19 cellular contexts compared by ENCODE assay signal in genomic region chr13:30016398-30016797, GRCh38.
"Had no signal": no experiment of that assay in that cellular context is flagged by ENCODE, and none has a peak within 500 bp of the region (broad histone marks: within the 10 kb centered on the region; RNA-seq: fewer than 3 reads in every experiment).

No MANE protein-coding gene starts in this region.

- H3K36me3 ChIP-seq: cardiac muscle cell, esophagus squamous epithelium, suprapubic skin, WERI-Rb-1 had no signal

- DNase-seq: activated CD4-positive, alpha-beta T cell treated with anti-CD3 and anti-CD28 coated beads for 1 hour; activated CD4-positive, alpha-beta T cell treated with anti-CD3 and anti-CD28 coated beads, Interleukin-2, amount 50 U/mL, for 48 hours; activated gamma-delta T cell treated with Interleukin-2 at 50 U/mL for 16 hours; dermis blood vessel endothelial cell; effector memory CD4-positive, alpha-beta T cell; esophagus squamous epithelium; glutamatergic neuron; kidney; nephron progenitor cell; retina; small intestine; stimulated activated CD4-positive, alpha-beta T cell treated with anti-CD3 and anti-CD28 coated beads, Interleukin-15, amount 100 ng/mL, for 24 hours; stimulated activated CD4-positive, alpha-beta T cell treated with anti-CD3 and anti-CD28 coated beads, Interleukin-2, amount 100 ng/mL, for 48 hours; SW 1271; T-helper 2 cell; trophoblast cell; WERI-Rb-1 had no signal

- FAIRE-seq: kidney, small intestine had no signal

- H3K27me3 ChIP-seq: cardiac muscle cell had no signal

- H3K9me3 ChIP-seq: esophagus squamous epithelium, suprapubic skin had no signal

- H3K4me3 ChIP-seq: cardiac muscle cell, esophagus squamous epithelium, suprapubic skin had no signal

- H3K4me1 ChIP-seq: esophagus squamous epithelium had no signal

- H3K27ac ChIP-seq: cardiac muscle cell, esophagus squamous epithelium, suprapubic skin, WERI-Rb-1 had no signal
